ENCODE assay signal across 35 cellular contexts in genomic region chr5:7053125-7053524, GRCh38.
"Had no signal": no experiment of that assay in that cellular context is flagged by ENCODE, and none has a peak within 500 bp of the region (broad histone marks: within the 10 kb centered on the region; RNA-seq: fewer than 3 reads in every experiment).

No MANE protein-coding gene starts in this region.

- DNase-seq: Karpas-422, Kasumi-1, MG63, MM.1S, MV-4-11, NCI-H1048, NCI-H1092, NCI-H1092 treated with DMSO at 0.1 percent for 48 hours, NCI-H1105, NCI-H1105 treated with DMSO at 0.1 percent for 48 hours, NCI-H1417, NCI-H1417 treated with DMSO at 0.1 percent for 48 hours, NCI-H1436, NCI-H1436 treated with DMSO at 0.1 percent for 48 hours, NCI-H146, NCI-H1694, NCI-H1694 treated with DMSO at 0.1 percent for 48 hours, NCI-H187, NCI-H187 treated with DMSO at 0.1 percent for 48 hours, NCI-H1930, NCI-H2029, NCI-H2029 treated with DMSO at 0.1 percent for 48 hours, NCI-H2081, NCI-H2081 treated with DMSO at 0.1 percent for 48 hours, NCI-H2107, NCI-H2171, NCI-H2171 treated with DMSO at 0.1 percent for 48 hours, NCI-H2227 treated with DMSO at 0.1 percent for 48 hours, NCI-H226, NCI-H345, NCI-H446, NCI-H446 treated with DMSO at 0.1 percent for 48 hours, NCI-H510A, NCI-H510A treated with DMSO at 0.1 percent for 48 hours, NCI-H524 had no signal

- H3K27me3 ChIP-seq: MG63 had no signal

- H3K36me3 ChIP-seq: MG63 had no signal

- H3K4me3 ChIP-seq: MG63 had no signal
